ENCODE assay signal across 12 cellular contexts in the genomic region with DNA sequence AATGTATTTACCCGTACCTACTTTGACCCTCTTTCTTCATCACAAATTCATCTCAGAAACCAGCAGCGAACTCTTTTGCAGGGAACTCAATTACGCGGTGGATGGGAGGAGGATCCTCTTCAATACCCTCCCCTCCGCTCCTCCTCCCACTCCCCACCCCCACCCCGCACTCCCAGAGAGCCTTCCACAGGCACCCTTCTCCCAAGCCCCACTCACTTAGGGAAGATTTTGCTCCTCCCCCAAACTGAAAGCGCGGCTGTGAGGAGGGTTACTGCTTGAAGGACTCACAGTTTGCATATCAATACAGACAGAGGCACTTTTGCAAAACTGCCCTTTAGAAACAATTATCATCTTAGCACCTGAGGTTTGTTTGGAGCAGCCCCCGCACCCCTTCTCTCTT. TPM values are rescaled to one million over a fixed set of nuclear protein-coding genes. Genes with fewer than 3 reads are reported as not detected.
A peak's percentile ranks its signal among the peaks of the same experiment; 100 is the strongest.
DNase-seq lines count a peak whose midpoint lies in the region; ATAC-seq and TF ChIP-seq lines count a peak whose summit lies in the region.
"Had no signal": no experiment of that assay in that cellular context is flagged by ENCODE, and none has a peak within 500 bp of the region (broad histone marks: within the 10 kb centered on the region; RNA-seq: fewer than 3 reads in every experiment).

No MANE protein-coding gene starts in this region.

- H3K4me2 ChIP-seq in parathyroid adenoma (ENCODE audit: low read length): peak overlapping the region; percentile 53

- no peak overlapping the region for H2AFZ ChIP-seq in parathyroid adenoma

- intact Hi-C loops in left ventricle myocardium inferior (cut with micrococcal nuclease): loop anchor here (10.0 kb wide), 1 partner anchor 459 kb away; no protein-coding TSS in a partner anchor
- intact Hi-C loops in activated CD8-positive, alpha-beta T cell treated with anti-CD3 and anti-CD28 coated beads for 36 hours (cut with micrococcal nuclease): no loop called here

- no peak for ATAC-seq in effector memory CD8-positive, alpha-beta T cell (replicated peaks)
- no peak for ATAC-seq in activated CD8-positive, alpha-beta T cell treated with anti-CD3 and anti-CD28 coated beads for 36 hours
- ATAC-seq: activated naive CD4-positive, alpha-beta T cell treated with anti-CD3 and anti-CD28 coated beads, Interleukin-2, amount 50 U/mL, for 72 hours had no signal

- H3K4me3 ChIP-seq in left ventricle myocardium inferior (peak overlapping the region; percentile 66), parathyroid adenoma (ENCODE audit: low read depth, low read length) (no peak overlapping the region), SJCRH30 (no peak overlapping the region)

- no peaks in the 10 kb centered on the region for H3K36me3 ChIP-seq in ES-I3 (ENCODE audit: insufficient read depth, low read length)
- no peaks in the 10 kb centered on the region for H3K36me3 ChIP-seq in left ventricle myocardium inferior
- H3K36me3 ChIP-seq in parathyroid adenoma (ENCODE audit: control insufficient read depth, insufficient read depth, low read length): no peaks in the 10 kb centered on the region
- no peaks in the 10 kb centered on the region for H3K36me3 ChIP-seq in SJCRH30
- H3K36me3 ChIP-seq: WERI-Rb-1 had no signal

- H3K27me3 Mint-ChIP-seq in effector memory CD8-positive, alpha-beta T cell: no peaks in the 10 kb centered on the region
- H3K27me3 Mint-ChIP-seq in activated CD8-positive, alpha-beta T cell treated with anti-CD3 and anti-CD28 coated beads for 36 hours: no peaks in the 10 kb centered on the region
- H3K27me3 Mint-ChIP-seq: IgD-negative memory B cell had no signal

- no peaks in the 10 kb centered on the region for H3K9me3 Mint-ChIP-seq in effector memory CD8-positive, alpha-beta T cell
- no peaks in the 10 kb centered on the region for H3K9me3 Mint-ChIP-seq in activated CD8-positive, alpha-beta T cell treated with anti-CD3 and anti-CD28 coated beads for 36 hours
- H3K9me3 Mint-ChIP-seq: activated naive CD4-positive, alpha-beta T cell treated with anti-CD3 and anti-CD28 coated beads, Interleukin-2, amount 50 U/mL, for 72 hours had no signal

- no peaks in the 10 kb centered on the region for H3K4me1 Mint-ChIP-seq in effector memory CD8-positive, alpha-beta T cell (ENCODE audit: low read depth in 2 of 2)
- H3K4me1 Mint-ChIP-seq in activated CD8-positive, alpha-beta T cell treated with anti-CD3 and anti-CD28 coated beads for 36 hours (ENCODE audit: low read depth): no peaks in the 10 kb centered on the region
- H3K4me1 Mint-ChIP-seq: IgD-negative memory B cell had no signal

- H3K9me3 ChIP-seq in ES-I3 (ENCODE audit: control insufficient read depth, insufficient read depth, low read length) (no peaks in the 10 kb centered on the region; the same call in 1 of the 2 replicates), left ventricle myocardium inferior (replicated peaks) (no peaks in the 10 kb centered on the region), parathyroid adenoma (ENCODE audit: control insufficient read depth, low read length) (no peaks in the 10 kb centered on the region), SJCRH30 (replicated peaks) (no peaks in the 10 kb centered on the region)

- DNase-seq in left ventricle myocardium inferior (peak; percentile 19), SJCRH30 (no peak), NCI-H524 treated with DMSO at 0.1 percent for 48 hours (lab: John Stamatoyannopoulos, UW) (no peak)
- no peak for DNase-seq in effector memory CD8-positive, alpha-beta T cell
- DNase-seq in activated CD8-positive, alpha-beta T cell treated with anti-CD3 and anti-CD28 coated beads for 36 hours: no peak
- DNase-seq: stimulated activated CD4-positive, alpha-beta T cell treated with anti-CD3 and anti-CD28 coated beads, Interleukin-4, amount 100 ng/mL, for 1 hour had no signal

- POLR2A ChIA-PET in activated CD8-positive, alpha-beta T cell treated with anti-CD3 and anti-CD28 coated beads for 36 hours (lab: Charles Lee): no interaction called here

- no peaks in the 10 kb centered on the region for H3K36me3 Mint-ChIP-seq in effector memory CD8-positive, alpha-beta T cell (ENCODE audit: insufficient read depth)
- H3K36me3 Mint-ChIP-seq in activated CD8-positive, alpha-beta T cell treated with anti-CD3 and anti-CD28 coated beads for 36 hours (ENCODE audit: low read depth): no peaks in the 10 kb centered on the region
- H3K36me3 Mint-ChIP-seq: activated naive CD4-positive, alpha-beta T cell treated with anti-CD3 and anti-CD28 coated beads, Interleukin-2, amount 50 U/mL, for 72 hours; IgD-negative memory B cell had no signal

- no peaks in the 10 kb centered on the region for H3K27me3 ChIP-seq in left ventricle myocardium inferior (ENCODE audit: low read depth)
- H3K27me3 ChIP-seq in parathyroid adenoma (ENCODE audit: control insufficient read depth, insufficient read depth, low read length): no peaks in the 10 kb centered on the region
- no peaks in the 10 kb centered on the region for H3K27me3 ChIP-seq in SJCRH30

- no peaks in the 10 kb centered on the region for H3K79me2 ChIP-seq in parathyroid adenoma

- H3K9ac ChIP-seq in ES-I3 (ENCODE audit: low read depth, low read length) (peak overlapping the region; percentile 74; the same call in 1 of the 2 replicates), parathyroid adenoma (no peak overlapping the region)

- peaks cover 23% of the 10 kb centered on the region for H3K4me1 ChIP-seq in ES-I3 (ENCODE audit: insufficient read depth, low read length)
- H3K4me1 ChIP-seq in left ventricle myocardium inferior: no peaks in the 10 kb centered on the region
- H3K4me1 ChIP-seq in parathyroid adenoma: no peaks in the 10 kb centered on the region
- H3K4me1 ChIP-seq in SJCRH30: no peaks in the 10 kb centered on the region

- TF ChIP-seq CTCF in left ventricle myocardium inferior (IDR thresholded peaks at IDR 0.05; ENCODE audit: borderline replicate concordance) (no peak), parathyroid adenoma (IDR thresholded peaks at IDR 0.05) (no peak)
- no peak for TF ChIP-seq CTCF in activated CD8-positive, alpha-beta T cell treated with anti-CD3 and anti-CD28 coated beads for 36 hours (IDR thresholded peaks at IDR 0.05)

- CTCF ChIA-PET in activated CD8-positive, alpha-beta T cell treated with anti-CD3 and anti-CD28 coated beads for 36 hours (lab: Charles Lee): no interaction called here

- H3K4me3 Mint-ChIP-seq in effector memory CD8-positive, alpha-beta T cell: no peak overlapping the region
- no peak overlapping the region for H3K4me3 Mint-ChIP-seq in activated CD8-positive, alpha-beta T cell treated with anti-CD3 and anti-CD28 coated beads for 36 hours
- H3K4me3 Mint-ChIP-seq: IgD-negative memory B cell had no signal

- H3K27ac Mint-ChIP-seq in effector memory CD8-positive, alpha-beta T cell: no peak overlapping the region
- no peak overlapping the region for H3K27ac Mint-ChIP-seq in activated CD8-positive, alpha-beta T cell treated with anti-CD3 and anti-CD28 coated beads for 36 hours
- H3K27ac Mint-ChIP-seq: activated naive CD4-positive, alpha-beta T cell treated with anti-CD3 and anti-CD28 coated beads, Interleukin-2, amount 50 U/mL, for 72 hours; IgD-negative memory B cell had no signal

- peak overlapping the region; percentile 40 for H3K27ac ChIP-seq in angular gyrus (ENCODE audit: low read depth, low read length)
- peak overlapping the region; percentile 68 for H3K27ac ChIP-seq in left ventricle myocardium inferior (replicated peaks)
- H3K27ac ChIP-seq in parathyroid adenoma: no peak overlapping the region
- no peak overlapping the region for H3K27ac ChIP-seq in SJCRH30
- H3K27ac ChIP-seq: WERI-Rb-1 had no signal

RNA-seq across cellular contexts. Expression of a gene that starts 1.0 kb away (rescaled TPM):
- total RNA-seq in left ventricle myocardium inferior: 1.9 TPM
- total RNA-seq in SJCRH30 (2014; rRNA removed; shearing (Covaris generic)): not detected in 2 replicates
- not detected for total RNA-seq in activated CD8-positive, alpha-beta T cell treated with anti-CD3 and anti-CD28 coated beads for 36 hours
- total RNA-seq: activated naive CD4-positive, alpha-beta T cell treated with anti-CD3 and anti-CD28 coated beads, Interleukin-2, amount 50 U/mL, for 72 hours had no signal

Comparison
In these comparisons a context has a peak if more than half of its experiments do, and no peak if none do; other contexts are left out.
1. H3K27ac ChIP-seq: peak in angular gyrus (single experiment) and left ventricle myocardium inferior (single experiment); none in parathyroid adenoma (single experiment) and SJCRH30 (single experiment).